ENCODE assay signal across 9 cellular contexts in genomic region chr2:199765646-199766045, GRCh38.
"Had no signal": no experiment of that assay in that cellular context is flagged by ENCODE, and none has a peak within 500 bp of the region (broad histone marks: within the 10 kb centered on the region; RNA-seq: fewer than 3 reads in every experiment).

No MANE protein-coding gene starts in this region.

- H3K4me3 ChIP-seq: GM23248, HAP-1 had no signal

- H3K4me1 ChIP-seq: HAP-1 had no signal

- H3K36me3 Mint-ChIP-seq: IgD-negative memory B cell had no signal

- H3K4me3 Mint-ChIP-seq: HFFc6, IgD-negative memory B cell had no signal

- ATAC-seq: HCT116 had no signal

- H2AFZ ChIP-seq: GM23248 had no signal

- H3K9me3 Mint-ChIP-seq: HFFc6 had no signal

- H3K4me1 Mint-ChIP-seq: IgD-negative memory B cell had no signal

- H3K4me2 ChIP-seq: KMS-11 had no signal

- H3K27ac Mint-ChIP-seq: HFFc6, IgD-negative memory B cell had no signal

- H3K27me3 Mint-ChIP-seq: IgD-negative memory B cell had no signal

- H3K9me3 ChIP-seq: HAP-1 had no signal

- DNase-seq: GM23248, H7, HFFc6, KBM-7 had no signal

- H3K36me3 ChIP-seq: HAP-1 had no signal

- H3K27ac ChIP-seq: GM23248, HL-60, KMS-11 had no signal
